In genomic region chr17:48123776-48124388, GRCh38 we compare ENCODE assay signal across 16 cellular contexts. TPM values are rescaled to one million over a fixed set of nuclear protein-coding genes. Genes with fewer than 3 reads are reported as not detected.
DNase-seq lines count a peak whose midpoint lies in the region; ATAC-seq and TF ChIP-seq lines count a peak whose summit lies in the region.
"Had no signal": no experiment of that assay in that cellular context is flagged by ENCODE, and none has a peak within 500 bp of the region (broad histone marks: within the 10 kb centered on the region; RNA-seq: fewer than 3 reads in every experiment).

No MANE protein-coding gene starts in this region.

- no peak for TF ChIP-seq POLR2A in testis (IDR thresholded peaks at IDR 0.05)
- no peak for TF ChIP-seq POLR2A in thyroid gland (IDR thresholded peaks at IDR 0.05)

- peaks cover 5% of the 10 kb centered on the region for H3K4me1 Mint-ChIP-seq in activated T-cell treated with anti-CD3 and anti-CD28 coated beads, Interleukin-2, amount 50 U/mL, for 24 hours (ENCODE audit: low read depth)
- H3K4me1 Mint-ChIP-seq in activated CD8-positive, alpha-beta T cell treated with anti-CD3 and anti-CD28 coated beads for 36 hours (ENCODE audit: low read depth), result no peaks in the 10 kb centered on the region

- H3K27ac ChIP-seq in cingulate gyrus (ENCODE audit: low read depth, low read length) (peak overlapping the region; percentile 97), testis (no peak overlapping the region), thyroid gland (no peak overlapping the region)
- H3K27ac ChIP-seq: BLaER1, GM23248 had no signal

- POLR2A ChIA-PET in activated CD8-positive, alpha-beta T cell treated with anti-CD3 and anti-CD28 coated beads for 36 hours (lab: Charles Lee), result interaction anchor here (0.6 to 5.3 kb wide), 5 partner anchors 10 to 44 kb away, joined by 3 to 23 read pairs (median 3); partner anchors contain the start of gene SNX11

- H3K4me3 ChIP-seq in testis (no peak overlapping the region), thyroid gland (replicated peaks in 1 of 3) (no peak overlapping the region)
- H3K4me3 ChIP-seq: BLaER1, GM23248 had no signal

- peaks cover 71% of the 10 kb centered on the region for H3K36me3 Mint-ChIP-seq in activated T-cell treated with anti-CD3 and anti-CD28 coated beads, Interleukin-2, amount 50 U/mL, for 24 hours (ENCODE audit: low read depth)
- H3K36me3 Mint-ChIP-seq in activated CD8-positive, alpha-beta T cell treated with anti-CD3 and anti-CD28 coated beads for 36 hours (ENCODE audit: low read depth), result peaks cover 25% of the 10 kb centered on the region

- peak; percentile 30 for ATAC-seq in activated CD8-positive, alpha-beta T cell treated with anti-CD3 and anti-CD28 coated beads for 36 hours
- no peak for ATAC-seq in HG03520 (IDR thresholded peaks at IDR 0.05; ENCODE audit: unreplicated experiment)
- ATAC-seq: HCT116 had no signal

- H3K9me3 Mint-ChIP-seq in activated T-cell treated with anti-CD3 and anti-CD28 coated beads, Interleukin-2, amount 50 U/mL, for 24 hours, result no peaks in the 10 kb centered on the region
- H3K9me3 Mint-ChIP-seq in activated CD8-positive, alpha-beta T cell treated with anti-CD3 and anti-CD28 coated beads for 36 hours, result no peaks in the 10 kb centered on the region

- no peak for DNase-seq in activated T-cell treated with anti-CD3 and anti-CD28 coated beads, Interleukin-2, amount 50 U/mL, for 24 hours
- DNase-seq in activated T-cell treated with anti-CD3 and anti-CD28 coated beads, Interleukin-2, amount 50 U/mL, for 1 hour, result no peak
- DNase-seq in activated CD8-positive, alpha-beta T cell treated with anti-CD3 and anti-CD28 coated beads for 36 hours, result no peak
- DNase-seq in posterior vena cava (ENCODE audit: low spot score) (peak; percentile 8), testis (no peak), thyroid gland (no peak)
- DNase-seq: GDM1; GM23248; NCI-H1417; NCI-H1930; NK-92 treated with Interleukin-12 subunit alpha and Interleukin-12 subunit beta, amount 100 ng/mL, for 24 hours; OCI-M1 had no signal

- peak overlapping the region; percentile 42 for H3K27ac Mint-ChIP-seq in activated T-cell treated with anti-CD3 and anti-CD28 coated beads, Interleukin-2, amount 50 U/mL, for 24 hours
- H3K27ac Mint-ChIP-seq in activated CD8-positive, alpha-beta T cell treated with anti-CD3 and anti-CD28 coated beads for 36 hours, result peak overlapping the region; percentile 59

- CTCF ChIA-PET in activated CD8-positive, alpha-beta T cell treated with anti-CD3 and anti-CD28 coated beads for 36 hours (lab: Charles Lee), result interaction anchor here (0.9 to 5.4 kb wide), 8 partner anchors 8 to 99 kb away, joined by 3 to 39 read pairs (median 4); partner anchors contain the start of gene SNX11

- H3K27me3 Mint-ChIP-seq in activated T-cell treated with anti-CD3 and anti-CD28 coated beads, Interleukin-2, amount 50 U/mL, for 24 hours, result no peaks in the 10 kb centered on the region
- H3K27me3 Mint-ChIP-seq in activated CD8-positive, alpha-beta T cell treated with anti-CD3 and anti-CD28 coated beads for 36 hours, result no peaks in the 10 kb centered on the region

- intact Hi-C loops in activated CD8-positive, alpha-beta T cell treated with anti-CD3 and anti-CD28 coated beads for 36 hours (cut with micrococcal nuclease), result no loop called here
- intact Hi-C loops in posterior vena cava (cut with DNase I), result loop anchor here in 1 of 2 donors (10.0 kb wide), 1 partner anchor 99 kb away; no protein-coding TSS in a partner anchor
- intact Hi-C loops in testis (cut with DNase I; ENCODE audit: low total_unique reads), result no loop called here
- intact Hi-C loops in thyroid gland (cut with DNase I), result no loop called here

- 93 to 96% methylated on average over 4 of the region's 4 CpGs for WGBS in testis, 2 donors
- 94 to 97% methylated on average over 4 of the region's 4 CpGs for WGBS in thyroid gland, 2 donors

- no peak overlapping the region for H3K4me3 Mint-ChIP-seq in activated T-cell treated with anti-CD3 and anti-CD28 coated beads, Interleukin-2, amount 50 U/mL, for 24 hours
- H3K4me3 Mint-ChIP-seq in activated CD8-positive, alpha-beta T cell treated with anti-CD3 and anti-CD28 coated beads for 36 hours, result no peak overlapping the region

- H3K9me3 ChIP-seq in testis (no peaks in the 10 kb centered on the region), thyroid gland (no peaks in the 10 kb centered on the region)
- H3K9me3 ChIP-seq: BLaER1 had no signal

- no peaks in the 10 kb centered on the region for H3K27me3 ChIP-seq in testis
- H3K27me3 ChIP-seq in thyroid gland, result no peaks in the 10 kb centered on the region
- H3K27me3 ChIP-seq: BLaER1 had no signal

- H3K4me1 ChIP-seq in testis (peaks cover 4% of the 10 kb centered on the region), thyroid gland (peaks cover 22 to 32% of the 10 kb centered on the region in 2 donors)

- TF ChIP-seq CTCF in activated CD8-positive, alpha-beta T cell treated with anti-CD3 and anti-CD28 coated beads for 36 hours (IDR thresholded peaks at IDR 0.05), result no peak
- TF ChIP-seq CTCF in testis (IDR thresholded peaks at IDR 0.05) (no peak), thyroid gland (IDR thresholded peaks at IDR 0.05) (no peak)

- H3K36me3 ChIP-seq in testis (ENCODE audit: low read depth, missing control alignments) (no peaks in the 10 kb centered on the region), thyroid gland (peaks cover 26 to 28% of the 10 kb centered on the region in 2 donors)

RNA-seq across cellular contexts. Expression of gene SNX11, which starts 16.3 kb away (rescaled TPM):
- 10 to 100 TPM; 27.2 to 29.5 TPM for total RNA-seq in activated CD8-positive, alpha-beta T cell treated with anti-CD3 and anti-CD28 coated beads for 36 hours
- 10 to 100 TPM; 18.8 to 22.3 TPM for total RNA-seq in posterior vena cava
- 10 to 100 TPM; 20.3 to 23.1 TPM for total RNA-seq in testis
- 23.1 TPM for polyA plus RNA-seq in testis (ENCODE audit: insufficient read depth, low read depth, low replicate concordance)
- 10 to 100 TPM; 20.3 to 23.4 (median 22.0) TPM for total RNA-seq in thyroid gland

RNA-seq across cellular contexts. Expression of gene CBX1, which starts 22.6 kb away (rescaled TPM):
- total RNA-seq in activated CD8-positive, alpha-beta T cell treated with anti-CD3 and anti-CD28 coated beads for 36 hours, result 10 to 100 TPM; 52.3 to 53.0 TPM
- total RNA-seq in posterior vena cava (10 to 100 TPM; 38.7 to 46.1 TPM), testis (10 to 100 TPM; 59.9 to 70.1 TPM), thyroid gland (10 to 100 TPM; 33.0 to 49.1 (median 38.2) TPM)
- 123 TPM for polyA plus RNA-seq in testis (ENCODE audit: insufficient read depth, low read depth, low replicate concordance)
